ENCODE assay signal across 8 cellular contexts in genomic region chr1:94384485-94385353, GRCh38. TPM values are rescaled to one million over a fixed set of nuclear protein-coding genes. Genes with fewer than 3 reads are reported as not detected.
DNase-seq lines count a peak whose midpoint lies in the region; ATAC-seq, FAIRE-seq and TF ChIP-seq lines count a peak whose summit lies in the region.

No MANE protein-coding gene starts in this region.

- DNase-seq in CD4-positive, alpha-beta T cell: peak in 1 of 10 experiments; percentile 2
- DNase-seq in activated CD4-positive, alpha-beta T cell treated with anti-CD3 and anti-CD28 coated beads, Interleukin-2, amount 10 ng/mL, durations not matched to agents 7 days and 5 days: peak; percentile 25
- DNase-seq in lung microvascular endothelial cell (ENCODE audit: low read depth in 2 of 2) (peak; percentile 11 to 16), H54 (ENCODE audit: insufficient read length, low spot score) (no peak), T-helper 9 cell (no peak), esophagus squamous epithelium (lab: John Stamatoyannopoulos, UW) (no peak)

- ATAC-seq in CD4-positive, alpha-beta T cell (ENCODE audit: poor library complexity): peak; percentile 79
- ATAC-seq in HG02571 (IDR thresholded peaks at IDR 0.05; ENCODE audit: unreplicated experiment): peak; percentile 54
- ATAC-seq in HG03354 (IDR thresholded peaks at IDR 0.05; ENCODE audit: poor library complexity, severe bottlenecking, unreplicated experiment): no peak

- H3K36me3 ChIP-seq in esophagus squamous epithelium: no peaks in the 10 kb centered on the region

- no peaks in the 10 kb centered on the region for H3K9me3 Mint-ChIP-seq in CD4-positive, alpha-beta T cell
- peaks cover 6% of the 10 kb centered on the region for H3K9me3 Mint-ChIP-seq in activated CD4-positive, alpha-beta T cell treated with anti-CD3 and anti-CD28 coated beads, Interleukin-2, amount 10 ng/mL, durations not matched to agents 7 days and 5 days

- H3K4me3 Mint-ChIP-seq in CD4-positive, alpha-beta T cell: peak overlapping the region; percentile 59
- H3K4me3 Mint-ChIP-seq in activated CD4-positive, alpha-beta T cell treated with anti-CD3 and anti-CD28 coated beads, Interleukin-2, amount 10 ng/mL, durations not matched to agents 7 days and 5 days: peak overlapping the region; percentile 51

- CTCF ChIA-PET in CD4-positive, alpha-beta T cell (lab: Charles Lee): no interaction called here
- CTCF ChIA-PET in activated CD4-positive, alpha-beta T cell treated with anti-CD3 and anti-CD28 coated beads, Interleukin-2, amount 10 ng/mL, durations not matched to agents 7 days and 5 days (lab: Charles Lee): interaction anchor here (1.0 to 1.1 kb wide), 2 partner anchors 20 to 25 kb away, joined by 3 to 6 read pairs; no protein-coding TSS in a partner anchor

- peaks cover 33% of the 10 kb centered on the region for H3K4me1 Mint-ChIP-seq in CD4-positive, alpha-beta T cell (ENCODE audit: low read depth)
- peaks cover 30% of the 10 kb centered on the region for H3K4me1 Mint-ChIP-seq in activated CD4-positive, alpha-beta T cell treated with anti-CD3 and anti-CD28 coated beads, Interleukin-2, amount 10 ng/mL, durations not matched to agents 7 days and 5 days

- H3K9me3 ChIP-seq in CD4-positive, alpha-beta T cell (ENCODE audit: control insufficient read depth, low read length): no peaks in the 10 kb centered on the region
- no peaks in the 10 kb centered on the region for H3K9me3 ChIP-seq in esophagus squamous epithelium

- POLR2A ChIA-PET in CD4-positive, alpha-beta T cell (lab: Charles Lee): interaction anchor here (1.0 kb wide), 1 partner anchor 34 kb away, joined by 3 read pairs; no protein-coding TSS in a partner anchor
- POLR2A ChIA-PET in activated CD4-positive, alpha-beta T cell treated with anti-CD3 and anti-CD28 coated beads, Interleukin-2, amount 10 ng/mL, durations not matched to agents 7 days and 5 days (lab: Charles Lee): no interaction called here

- H3K4me3 ChIP-seq in esophagus squamous epithelium: no peak overlapping the region

- no peaks in the 10 kb centered on the region for H3K27me3 ChIP-seq in CD4-positive, alpha-beta T cell (ENCODE audit: control insufficient read depth, insufficient read depth, low read length)
- H3K27me3 ChIP-seq in esophagus squamous epithelium: no peaks in the 10 kb centered on the region

- TF ChIP-seq POLR2A in H54 (IDR thresholded peaks at IDR 0.05; ENCODE audit: low read depth, low read length) (no peak), esophagus squamous epithelium (IDR thresholded peaks at IDR 0.05) (no peak)

- FAIRE-seq in H54 (lab: Jason Lieb, UNC): no peak

- no peak overlapping the region for H3K27ac ChIP-seq in CD4-positive, alpha-beta T cell (ENCODE audit: low read depth, low read length)
- peak overlapping the region in 2 of 4 donors; percentile 24 to 37 for H3K27ac ChIP-seq in esophagus squamous epithelium

- H3K36me3 Mint-ChIP-seq in CD4-positive, alpha-beta T cell (ENCODE audit: low read depth): no peaks in the 10 kb centered on the region
- H3K36me3 Mint-ChIP-seq in activated CD4-positive, alpha-beta T cell treated with anti-CD3 and anti-CD28 coated beads, Interleukin-2, amount 10 ng/mL, durations not matched to agents 7 days and 5 days (ENCODE audit: low read depth): peaks cover 4% of the 10 kb centered on the region

- TF ChIP-seq CTCF in CD4-positive, alpha-beta T cell (IDR thresholded peaks at IDR 0.05): no peak
- no peak for TF ChIP-seq CTCF in esophagus squamous epithelium (IDR thresholded peaks at IDR 0.05)

- peak overlapping the region; percentile 78 for H3K27ac Mint-ChIP-seq in CD4-positive, alpha-beta T cell
- peak overlapping the region; percentile 88 for H3K27ac Mint-ChIP-seq in activated CD4-positive, alpha-beta T cell treated with anti-CD3 and anti-CD28 coated beads, Interleukin-2, amount 10 ng/mL, durations not matched to agents 7 days and 5 days

- intact Hi-C loops in CD4-positive, alpha-beta T cell (cut with DNase I, micrococcal nuclease): no loop called here
- intact Hi-C loops in esophagus squamous epithelium (cut with DNase I): no loop called here

- 21 to 26% methylated on average over 4 of the region's 4 CpGs for WGBS in esophagus squamous epithelium, 2 donors

- peaks cover 0 to 29% (median 0%) of the 10 kb centered on the region in 3 donors for H3K4me1 ChIP-seq in esophagus squamous epithelium

- H3K27me3 Mint-ChIP-seq in CD4-positive, alpha-beta T cell: no peaks in the 10 kb centered on the region
- H3K27me3 Mint-ChIP-seq in activated CD4-positive, alpha-beta T cell treated with anti-CD3 and anti-CD28 coated beads, Interleukin-2, amount 10 ng/mL, durations not matched to agents 7 days and 5 days: no peaks in the 10 kb centered on the region

RNA-seq across cellular contexts. Expression of gene ABCD3, which starts 33.5 kb away (rescaled TPM):
- total RNA-seq in CD4-positive, alpha-beta T cell: 10 to 100 TPM; 13.0 to 13.5 TPM
- total RNA-seq in activated CD4-positive, alpha-beta T cell treated with anti-CD3 and anti-CD28 coated beads, Interleukin-2, amount 10 ng/mL, durations not matched to agents 7 days and 5 days: 10 to 100 TPM; 28.0 to 31.5 TPM
- total RNA-seq in lung microvascular endothelial cell (25.7 and 29.6 TPM in 2 replicates), esophagus squamous epithelium (10 to 100 TPM; 30.2 to 34.5 (median 32.1) TPM)

Comparison
In these comparisons a context has a peak if more than half of its experiments do, and no peak if none do; other contexts are left out.
1. DNase-seq: peak in activated CD4-positive, alpha-beta T cell treated with anti-CD3 and anti-CD28 coated beads, Interleukin-2, amount 10 ng/mL, durations not matched to agents 7 days and 5 days (single experiment) and lung microvascular endothelial cell (2 of 2); none in H54 (single experiment), T-helper 9 cell (single experiment) and esophagus squamous epithelium (single experiment).